20 cellular contexts compared by ENCODE assay signal in genomic region chr4:150769845-150770244, GRCh38.
DNase-seq lines count a peak whose midpoint lies in the region; ATAC-seq and TF ChIP-seq lines count a peak whose summit lies in the region.
"Had no signal": no experiment of that assay in that cellular context is flagged by ENCODE, and none has a peak within 500 bp of the region (broad histone marks: within the 10 kb centered on the region; RNA-seq: fewer than 3 reads in every experiment).

No MANE protein-coding gene starts in this region.

- DNase-seq in ACHN (peak; percentile 9), HFFc6 (no peak), SW480 (ENCODE audit: low spot score) (peak; percentile 5), iris pigment epithelial cell (ENCODE audit: low read depth) (peak; percentile 36), GM19238 (ENCODE audit: insufficient read length, low spot score) (no peak), H7 (no peak), mucosa of descending colon (no peak)
- DNase-seq: activated gamma-delta T cell; DMS 273 treated with DMSO at 0.1 percent for 48 hours; NCI-H2081 treated with DMSO at 0.1 percent for 48 hours; NCI-H524; nucleus accumbens; sigmoid colon; stimulated activated CD4-positive, alpha-beta T cell treated with anti-CD3 and anti-CD28 coated beads, Interleukin-1b, Interleukin-23, amount 100 ng/mL, for 48 hours; substantia nigra had no signal

- in situ Hi-C loops in ACHN (cut with HindIII; ENCODE audit: low pct_ligation_motif_present, low pct_unique_long_range_greater_than_20kb, low sequenced_read_pairs) = no loop called here

- intact Hi-C loops in mucosa of descending colon (cut with DNase I, micrococcal nuclease) = no loop called here

- H3K27me3 Mint-ChIP-seq in HFFc6 (ENCODE audit: insufficient read depth) = no peaks in the 10 kb centered on the region
- H3K27me3 Mint-ChIP-seq: B cell had no signal

- no peaks in the 10 kb centered on the region for H3K36me3 Mint-ChIP-seq in HFFc6 (ENCODE audit: low read depth)

- H3K9me3 ChIP-seq in mucosa of descending colon = no peaks in the 10 kb centered on the region
- H3K9me3 ChIP-seq: ascending aorta, HAP-1, sigmoid colon, SJSA1 had no signal

- peak overlapping the region; percentile 40; the same call in 1 of the 2 replicates for H3K27ac Mint-ChIP-seq in HFFc6
- H3K27ac Mint-ChIP-seq: B cell had no signal

- H3K4me3 ChIP-seq in H7 (ENCODE audit: insufficient read depth, low read depth, low read length) (no peak overlapping the region), mucosa of descending colon (no peak overlapping the region)
- H3K4me3 ChIP-seq: ascending aorta, HAP-1, sigmoid colon, SJSA1 had no signal

- no peaks in the 10 kb centered on the region for H3K36me3 ChIP-seq in H7 (replicated peaks; ENCODE audit: control insufficient read depth, insufficient read depth, low read length)
- H3K36me3 ChIP-seq in mucosa of descending colon (ENCODE audit: low read depth) = no peaks in the 10 kb centered on the region
- H3K36me3 ChIP-seq: ascending aorta, HAP-1, sigmoid colon, SJSA1 had no signal

- peaks cover 22% of the 10 kb centered on the region for H3K4me1 Mint-ChIP-seq in HFFc6 (ENCODE audit: low read depth)
- H3K4me1 Mint-ChIP-seq: B cell had no signal

- TF ChIP-seq CTCF in HFFc6 (IDR thresholded peaks at IDR 0.05) = no peak
- TF ChIP-seq CTCF in mucosa of descending colon (IDR thresholded peaks at IDR 0.05) = no peak

- no peaks in the 10 kb centered on the region for H3K9me3 Mint-ChIP-seq in HFFc6

- no peaks in the 10 kb centered on the region for H3K27me3 ChIP-seq in H7 (ENCODE audit: control insufficient read depth, insufficient read depth, low read length)
- H3K27me3 ChIP-seq: ascending aorta, sigmoid colon, SJSA1 had no signal

- peaks cover 2% of the 10 kb centered on the region for H3K4me1 ChIP-seq in mucosa of descending colon (ENCODE audit: low read depth)
- H3K4me1 ChIP-seq: ascending aorta, HAP-1, sigmoid colon had no signal

- no peak overlapping the region for H3K4me3 Mint-ChIP-seq in HFFc6
- H3K4me3 Mint-ChIP-seq: B cell had no signal

- no peak for ATAC-seq in HG03159 (IDR thresholded peaks at IDR 0.05; ENCODE audit: unreplicated experiment)
- no peak for ATAC-seq in mucosa of descending colon

Comparison
In these comparisons a context has a peak if more than half of its experiments do, and no peak if none do; other contexts are left out.
1. DNase-seq: peak in ACHN (single experiment), SW480 (single experiment) and iris pigment epithelial cell (single experiment); none in HFFc6 (single experiment), GM19238 (single experiment), H7 (single experiment) and mucosa of descending colon (0 of 3).